Comparison of ENCODE assay signal across 1 cellular context in genomic region chr4:12445711-12446110, GRCh38.
TF ChIP-seq lines count a peak whose summit lies in the region.

No MANE protein-coding gene starts in this region.

TF ChIP-seq in GM23338, 12 proteins besides CTCF, POLR2A, EP300 and RAD21 (continued from another document):
- TF ChIP-seq REST (IDR thresholded peaks at IDR 0.05; ENCODE audit: unreplicated experiment) (no peak), STAT1 (IDR thresholded peaks at IDR 0.05; ENCODE audit: unreplicated experiment) (no peak), EZH2phosphoT487 (IDR thresholded peaks at IDR 0.05; ENCODE audit: unreplicated experiment) (no peak), CREB1 (CRISPR knock-in tag; IDR thresholded peaks at IDR 0.05; ENCODE audit: low read depth) (no peak), ZNF331 (CRISPR knock-in tag; IDR thresholded peaks at IDR 0.05; ENCODE audit: low read depth) (no peak)
- TF ChIP-seq, protein P1, sequence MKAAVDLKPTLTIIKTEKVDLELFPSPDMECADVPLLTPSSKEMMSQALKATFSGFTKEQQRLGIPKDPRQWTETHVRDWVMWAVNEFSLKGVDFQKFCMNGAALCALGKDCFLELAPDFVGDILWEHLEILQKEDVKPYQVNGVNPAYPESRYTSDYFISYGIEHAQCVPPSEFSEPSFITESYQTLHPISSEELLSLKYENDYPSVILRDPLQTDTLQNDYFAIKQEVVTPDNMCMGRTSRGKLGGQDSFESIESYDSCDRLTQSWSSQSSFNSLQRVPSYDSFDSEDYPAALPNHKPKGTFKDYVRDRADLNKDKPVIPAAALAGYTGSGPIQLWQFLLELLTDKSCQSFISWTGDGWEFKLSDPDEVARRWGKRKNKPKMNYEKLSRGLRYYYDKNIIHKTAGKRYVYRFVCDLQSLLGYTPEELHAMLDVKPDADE (IDR thresholded peaks at IDR 0.05), result no peak
TF ChIP-seq in GM23338: peak in this region for 0.
